Comparison of ENCODE assay signal across 20 cellular contexts in the genomic region with DNA sequence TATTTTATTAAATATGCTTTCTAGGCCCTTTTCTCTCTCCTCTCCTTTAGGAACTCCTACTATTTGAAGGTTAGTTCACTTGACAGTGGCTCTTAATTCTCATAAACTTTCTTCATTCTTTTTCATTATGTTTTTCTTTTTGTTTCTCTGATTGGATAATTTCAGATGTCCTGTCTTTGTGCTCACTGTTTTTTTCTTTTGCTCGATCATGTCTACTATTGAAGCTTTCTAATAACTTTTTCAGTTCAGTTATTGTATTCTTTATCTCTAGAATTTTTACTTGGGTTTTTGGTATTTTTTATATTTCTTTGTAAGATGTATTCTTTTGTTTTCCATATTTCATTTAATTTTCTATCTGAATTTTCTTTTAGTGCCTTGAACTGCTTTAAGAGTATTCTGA.
DNase-seq lines count a peak whose midpoint lies in the region; ATAC-seq, FAIRE-seq and TF ChIP-seq lines count a peak whose summit lies in the region.
"Had no signal": no experiment of that assay in that cellular context is flagged by ENCODE, and none has a peak within 500 bp of the region (broad histone marks: within the 10 kb centered on the region; RNA-seq: fewer than 3 reads in every experiment).

No MANE protein-coding gene starts in this region.

- no peaks in the 10 kb centered on the region for H3K9me3 ChIP-seq in GM23248 (ENCODE audit: low read depth)
- no peaks in the 10 kb centered on the region for H3K9me3 ChIP-seq in K562 (replicated peaks; ENCODE audit: control insufficient read depth, insufficient read depth, low read depth, low read length)

- no peak overlapping the region for H3K27ac ChIP-seq in GM23248
- H3K27ac ChIP-seq in K562 (ENCODE audit: extremely low read depth, low read depth, low read length) = no peak overlapping the region
- H3K27ac ChIP-seq: 22Rv1; BLaER1 treated with 17β-estradiol and CSF1 and Interleukin-3, amounts not matched to agents 10 nM and 100 nM had no signal

- POLR2A ChIA-PET in K562 (lab: Yijun Ruan, JAX) = no interaction called here

- H2AFZ ChIP-seq in GM23248 = no peak overlapping the region
- no peak overlapping the region for H2AFZ ChIP-seq in K562 (ENCODE audit: low read depth, low read length)

- in situ Hi-C loops in GM23248 (cut with MboI) (no loop called here), K562 (cut with MboI) (no loop called here)

- H3K4me3 ChIP-seq in GM23248 (no peak overlapping the region), K562 (no peak overlapping the region)
- H3K4me3 ChIP-seq: BLaER1 treated with 17β-estradiol and CSF1 and Interleukin-3, amounts not matched to agents 10 nM and 100 nM; HAP-1 had no signal

- no peaks in the 10 kb centered on the region for H3K36me3 ChIP-seq in GM23248 (ENCODE audit: low read depth)
- no peaks in the 10 kb centered on the region for H3K36me3 ChIP-seq in K562 (ENCODE audit: control insufficient read depth, insufficient read depth, low read length)
- H3K36me3 ChIP-seq: HAP-1 had no signal

- DNase-seq in DMS53 (lab: John Stamatoyannopoulos, UW) (peak; percentile 21), DMS53 treated with DMSO at 0.1 percent for 48 hours (lab: John Stamatoyannopoulos, UW; ENCODE audit: unreplicated experiment) (no peak), GM23248 (peak; percentile 2), K562 (ENCODE audit: extremely low read depth in 1 of 4, low spot score in 3 of 4) (peak in 1 of 4 experiments; percentile 3), cerebellar cortex (ENCODE audit: low spot score) (no peak)
- DNase-seq in central memory CD4-positive, alpha-beta T cell = no peak
- DNase-seq: CD4-positive, alpha-beta T cell; CD8-positive, alpha-beta memory T cell; DMS 273 treated with DMSO at 0.1 percent for 48 hours; DND-41; GOT3 had no signal

- CTCF ChIA-PET in K562 (lab: Yijun Ruan, JAX; ENCODE audit: low intra/inter-chr PET ratio) = no interaction called here

- WGBS in GM23248 (ENCODE audit: low coverage in 1 of 2, low lambda C conversion rate in 2 of 2, missing lambda C conversion rate in 2 of 2), 2 experiments = 60 to 64% methylated on average over 1 of the region's 1 CpG
- WGBS in K562 (ENCODE audit: insufficient coverage, low coverage, missing lambda C conversion rate) = 0% methylated on average over 1 of the region's 1 CpG

- no peak for ATAC-seq in K562

- H3K9me2 ChIP-seq in GM23248 (ENCODE audit: insufficient read depth) = no peaks in the 10 kb centered on the region

- no peak for TF ChIP-seq POLR2A in K562 (conservative IDR thresholded peaks at IDR 0.05)

- no peak for TF ChIP-seq EP300 in K562 (IDR thresholded peaks at IDR 0.05; ENCODE audit: low read length)

- TF ChIP-seq RAD21 in K562 (CRISPR knock-in tag; conservative IDR thresholded peaks at IDR 0.05 in 1 of 2, IDR thresholded peaks at IDR 0.05 in 1 of 2) = no peak

- H3K9ac ChIP-seq in GM23248 (no peak overlapping the region), K562 (ENCODE audit: insufficient read depth in 1 of 2, low read depth in 2 of 2, low read length in 2 of 2) (no peak overlapping the region)
- H3K9ac ChIP-seq: BLaER1 treated with 17β-estradiol and CSF1 and Interleukin-3, amounts not matched to agents 10 nM and 100 nM had no signal

- no peaks in the 10 kb centered on the region for H3K9me1 ChIP-seq in K562 (ENCODE audit: control insufficient read depth, insufficient read depth, low read length)

- no peaks in the 10 kb centered on the region for H3K4me1 ChIP-seq in GM23248 (ENCODE audit: insufficient read depth)
- no peaks in the 10 kb centered on the region for H3K4me1 ChIP-seq in K562 (replicated peaks in 1 of 2; ENCODE audit: control insufficient read depth in 2 of 2, insufficient read depth in 2 of 2, low read length in 2 of 2)
- H3K4me1 ChIP-seq: BLaER1 treated with 17β-estradiol and CSF1 and Interleukin-3, amounts not matched to agents 10 nM and 100 nM; HAP-1 had no signal

- TF ChIP-seq CTCF in K562 (IDR thresholded peaks at IDR 0.05 in 2 of 3, conservative IDR thresholded peaks at IDR 0.05 in 1 of 3; ENCODE audit: insufficient read depth in 2 of 3, low read depth in 1 of 3, low read length in 3 of 3) = no peak

- intact Hi-C loops in K562 (cut with micrococcal nuclease) = no loop called here

- no TSS peak for BruUV-seq in K562 (replicated peaks; lab: Mats Ljungman, UMichigan)

- H3K79me2 ChIP-seq in GM23248 (ENCODE audit: insufficient read depth) (no peaks in the 10 kb centered on the region), K562 (ENCODE audit: control insufficient read depth, insufficient read depth, low read length) (no peaks in the 10 kb centered on the region)

- FAIRE-seq in K562 (lab: Jason Lieb, UNC) (no peak), islet of Langerhans (lab: Jason Lieb, UNC) (peak; percentile 55)
- FAIRE-seq: A204.1, D721Med, G401.6, GM12892, H54 had no signal

- H3F3A ChIP-seq in GM23248 (ENCODE audit: insufficient read depth) = no peaks in the 10 kb centered on the region

- no peak overlapping the region for H3K4me2 ChIP-seq in GM23248 (ENCODE audit: unreplicated experiment)
- no peak overlapping the region for H3K4me2 ChIP-seq in K562 (ENCODE audit: insufficient read depth, low read length)
- H3K4me2 ChIP-seq: BLaER1 treated with 17β-estradiol and CSF1 and Interleukin-3, amounts not matched to agents 10 nM and 100 nM had no signal

- H4K20me1 ChIP-seq in GM23248 (ENCODE audit: insufficient read depth) (no peaks in the 10 kb centered on the region), K562 (replicated peaks; ENCODE audit: control insufficient read depth, insufficient read depth, low read length) (no peaks in the 10 kb centered on the region)
- H4K20me1 ChIP-seq: BLaER1 treated with 17β-estradiol and CSF1 and Interleukin-3, amounts not matched to agents 10 nM and 100 nM had no signal

- H3K27me3 ChIP-seq in GM23248 (replicated peaks; ENCODE audit: insufficient read depth) (no peaks in the 10 kb centered on the region), K562 (ENCODE audit: control insufficient read depth in 2 of 2, insufficient read depth in 2 of 2, low read length in 2 of 2) (no peaks in the 10 kb centered on the region)
- H3K27me3 ChIP-seq: BLaER1 treated with 17β-estradiol and CSF1 and Interleukin-3, amounts not matched to agents 10 nM and 100 nM had no signal

TF ChIP-seq in K562, 482 proteins besides CTCF, POLR2A, EP300 and RAD21:
- peak in 1 of 2 experiments; percentile 19; a peak in 1 of 4 replicates for TF ChIP-seq TRIM24 (IDR thresholded peaks at IDR 0.05)
- no peak for TF ChIP-seq ZBTB40 (IDR thresholded peaks at IDR 0.05)
- no peak for TF ChIP-seq ZBTB40 (CRISPR knock-in tag; IDR thresholded peaks at IDR 0.05)
- TF ChIP-seq HLTF (IDR thresholded peaks at IDR 0.05) = 0 out of 2 replicates have a peak, but pooled peaks have one; percentile 29
- TF ChIP-seq TRIM28 (IDR thresholded peaks at IDR 0.05) = peak; percentile 48; the same call in 1 of the 2 replicates

Comparison
In these comparisons a context has a peak if more than half of its experiments do, and no peak if none do; other contexts are left out.
1. DNase-seq: peak in DMS53 (single experiment) and GM23248 (single experiment); none in DMS53 treated with DMSO at 0.1 percent for 48 hours (single experiment), central memory CD4-positive, alpha-beta T cell (single experiment) and cerebellar cortex (single experiment).